27 cellular contexts compared by ENCODE assay signal in genomic region chr6:23559587-23560343, GRCh38.
DNase-seq lines count a peak whose midpoint lies in the region; ATAC-seq, FAIRE-seq and TF ChIP-seq lines count a peak whose summit lies in the region.
"Had no signal": no experiment of that assay in that cellular context is flagged by ENCODE, and none has a peak within 500 bp of the region (broad histone marks: within the 10 kb centered on the region; RNA-seq: fewer than 3 reads in every experiment).

No MANE protein-coding gene starts in this region.

- no peak for FAIRE-seq in HepG2 (lab: Jason Lieb, UNC)
- FAIRE-seq in small intestine (lab: Jason Lieb, UNC), result no peak

- peaks cover 38% of the 10 kb centered on the region for H3K9me3 Mint-ChIP-seq in WTC11
- peaks cover 8% of the 10 kb centered on the region for H3K9me3 Mint-ChIP-seq in activated naive CD8-positive, alpha-beta T cell treated with anti-CD3 and anti-CD28 coated beads, Interleukin-2, amount 50 U/mL, for 24 hours
- H3K9me3 Mint-ChIP-seq in stimulated activated naive CD8-positive, alpha-beta T cell treated with anti-CD3 and anti-CD28 coated beads, Interleukin-15, amount 100 ng/mL, for 72 hours, result peaks cover 10 to 11% of the 10 kb centered on the region in 2 donors

- H3K27ac ChIP-seq in HepG2 (ENCODE audit: extremely low read length, insufficient read depth, low read length) (no peak overlapping the region), small intestine (ENCODE audit: low read depth in 1 of 2, low read length in 1 of 2) (peak overlapping the region in 1 of 2 donors; percentile 57), osteoblast (ENCODE audit: low read depth, low read length) (no peak overlapping the region)
- H3K27ac ChIP-seq: 22Rv1, dorsolateral prefrontal cortex, gastrocnemius medialis, GM23248, tibial nerve, VCaP had no signal

- H3K27ac Mint-ChIP-seq in WTC11, result no peak overlapping the region
- H3K27ac Mint-ChIP-seq in activated naive CD8-positive, alpha-beta T cell treated with anti-CD3 and anti-CD28 coated beads, Interleukin-2, amount 50 U/mL, for 24 hours, result no peak overlapping the region
- H3K27ac Mint-ChIP-seq in stimulated activated naive CD8-positive, alpha-beta T cell treated with anti-CD3 and anti-CD28 coated beads, Interleukin-15, amount 100 ng/mL, for 72 hours, result no peak overlapping the region
- H3K27ac Mint-ChIP-seq: activated naive CD4-positive, alpha-beta T cell treated with anti-CD3 and anti-CD28 coated beads, Interleukin-2, amount 50 U/mL, for 72 hours; activated T-helper 2 cell treated with anti-CD3 and anti-CD28 coated beads, Interferon-gamma antibody, Interleukin-2, Interleukin-4, amounts not matched to agents 10 μg/mL and 5 μg/mL and 100 μg/mL, durations not matched to agents 14 hours and 24 hours and 36 hours; naive thymus-derived CD4-positive, alpha-beta T cell; progenitor cell of endocrine pancreas had no signal

- no peak for TF ChIP-seq POLR2A in HepG2 (IDR thresholded peaks at IDR 0.05; ENCODE audit: insufficient read depth in 1 of 2, low read depth in 2 of 2, low read length in 2 of 2)

- H3K27me3 ChIP-seq in HepG2 (ENCODE audit: control insufficient read depth in 1 of 2, insufficient read depth in 2 of 2, low read length in 2 of 2) (no peaks in the 10 kb centered on the region), small intestine (ENCODE audit: control insufficient read depth in 2 of 2, insufficient read depth in 2 of 2, low read length in 2 of 2) (no peaks in the 10 kb centered on the region), osteoblast (ENCODE audit: insufficient read depth, low read length) (no peaks in the 10 kb centered on the region)
- H3K27me3 ChIP-seq: dorsolateral prefrontal cortex, gastrocnemius medialis, tibial nerve had no signal

- H3K4me3 ChIP-seq in HepG2 (replicated peaks in 1 of 3; ENCODE audit: insufficient read depth in 1 of 3, low read depth in 2 of 3, low read length in 3 of 3), result no peak overlapping the region
- H3K4me3 ChIP-seq in small intestine (ENCODE audit: low read depth in 1 of 2, low read length in 2 of 2), result no peak overlapping the region
- H3K4me3 ChIP-seq in osteoblast (ENCODE audit: insufficient read depth, low read length), result no peak overlapping the region
- H3K4me3 ChIP-seq: dorsolateral prefrontal cortex, gastrocnemius medialis, GM23248, tibial nerve had no signal

- peaks cover 11% of the 10 kb centered on the region for H3K4me1 ChIP-seq in HepG2 (ENCODE audit: insufficient read depth, low read length)
- peaks cover 0 to 3% of the 10 kb centered on the region in 2 donors for H3K4me1 ChIP-seq in small intestine (ENCODE audit: control insufficient read depth in 2 of 2, insufficient read depth in 1 of 2, low read depth in 1 of 2, low read length in 1 of 2)
- H3K4me1 ChIP-seq in osteoblast (ENCODE audit: insufficient read depth, low read length), result no peaks in the 10 kb centered on the region
- H3K4me1 ChIP-seq: gastrocnemius medialis had no signal

- no peaks in the 10 kb centered on the region for H3K27me3 Mint-ChIP-seq in WTC11 (ENCODE audit: low read depth)
- no peaks in the 10 kb centered on the region for H3K27me3 Mint-ChIP-seq in activated naive CD8-positive, alpha-beta T cell treated with anti-CD3 and anti-CD28 coated beads, Interleukin-2, amount 50 U/mL, for 24 hours
- no peaks in the 10 kb centered on the region for H3K27me3 Mint-ChIP-seq in stimulated activated naive CD8-positive, alpha-beta T cell treated with anti-CD3 and anti-CD28 coated beads, Interleukin-15, amount 100 ng/mL, for 72 hours
- H3K27me3 Mint-ChIP-seq: naive thymus-derived CD4-positive, alpha-beta T cell; progenitor cell of endocrine pancreas had no signal

- no peak overlapping the region for H3K4me3 Mint-ChIP-seq in WTC11
- H3K4me3 Mint-ChIP-seq in activated naive CD8-positive, alpha-beta T cell treated with anti-CD3 and anti-CD28 coated beads, Interleukin-2, amount 50 U/mL, for 24 hours, result no peak overlapping the region
- H3K4me3 Mint-ChIP-seq in stimulated activated naive CD8-positive, alpha-beta T cell treated with anti-CD3 and anti-CD28 coated beads, Interleukin-15, amount 100 ng/mL, for 72 hours, result no peak overlapping the region
- H3K4me3 Mint-ChIP-seq: naive thymus-derived CD4-positive, alpha-beta T cell had no signal

- TF ChIP-seq CTCF in WTC11 (IDR thresholded peaks at IDR 0.05) (no peak), HepG2 (CRISPR knock-in tag; IDR thresholded peaks at IDR 0.05) (no peak), osteoblast (IDR thresholded peaks at IDR 0.05; ENCODE audit: extremely low read depth, low read depth, low read length) (no peak)

- H2AFZ ChIP-seq in HepG2 (ENCODE audit: low read length), result no peak overlapping the region
- H2AFZ ChIP-seq in osteoblast (ENCODE audit: low read length), result no peak overlapping the region
- H2AFZ ChIP-seq: GM23248 had no signal

- H3K36me3 ChIP-seq in HepG2 (replicated peaks in 1 of 2; ENCODE audit: control insufficient read depth in 1 of 2, insufficient read depth in 2 of 2, low read length in 2 of 2), result no peaks in the 10 kb centered on the region
- H3K36me3 ChIP-seq in small intestine (ENCODE audit: control insufficient read depth in 2 of 2, insufficient read depth in 2 of 2, low read length in 2 of 2), result no peaks in the 10 kb centered on the region
- H3K36me3 ChIP-seq in osteoblast (ENCODE audit: insufficient read depth, low read length), result no peaks in the 10 kb centered on the region
- H3K36me3 ChIP-seq: gastrocnemius medialis, tibial nerve had no signal

- H3K79me2 ChIP-seq in HepG2 (ENCODE audit: insufficient read depth, low read length), result no peaks in the 10 kb centered on the region
- H3K79me2 ChIP-seq in osteoblast (ENCODE audit: insufficient read depth, low read length), result no peaks in the 10 kb centered on the region

- no peak for ATAC-seq in WTC11
- peak; percentile 73 for ATAC-seq in HepG2
- no peak for ATAC-seq in activated naive CD8-positive, alpha-beta T cell treated with anti-CD3 and anti-CD28 coated beads, Interleukin-2, amount 50 U/mL, for 24 hours
- no peak for ATAC-seq in stimulated activated naive CD8-positive, alpha-beta T cell treated with anti-CD3 and anti-CD28 coated beads, Interleukin-15, amount 100 ng/mL, for 72 hours
- ATAC-seq: activated naive CD4-positive, alpha-beta T cell treated with anti-CD3 and anti-CD28 coated beads, Interleukin-2, amount 50 U/mL, for 72 hours; gastrocnemius medialis; naive thymus-derived CD4-positive, alpha-beta T cell had no signal

- TF ChIP-seq RAD21 in HepG2 (CRISPR knock-in tag; IDR thresholded peaks at IDR 0.05), result no peak

- intact Hi-C loops in HepG2 (cut with micrococcal nuclease; ENCODE audit: unreplicated experiment), result no loop called here

- H3K4me1 Mint-ChIP-seq in WTC11, result peaks cover 12% of the 10 kb centered on the region
- no peaks in the 10 kb centered on the region for H3K4me1 Mint-ChIP-seq in activated naive CD8-positive, alpha-beta T cell treated with anti-CD3 and anti-CD28 coated beads, Interleukin-2, amount 50 U/mL, for 24 hours
- no peaks in the 10 kb centered on the region for H3K4me1 Mint-ChIP-seq in stimulated activated naive CD8-positive, alpha-beta T cell treated with anti-CD3 and anti-CD28 coated beads, Interleukin-15, amount 100 ng/mL, for 72 hours
- H3K4me1 Mint-ChIP-seq: naive thymus-derived CD4-positive, alpha-beta T cell had no signal

- H3K4me2 ChIP-seq in HepG2 (ENCODE audit: low read depth, low read length) (peak overlapping the region; percentile 34), osteoblast (ENCODE audit: insufficient read depth, low read length) (no peak overlapping the region)

- peaks cover 72% of the 10 kb centered on the region for H3K9me3 ChIP-seq in HepG2 (ENCODE audit: low read length)
- H3K9me3 ChIP-seq in small intestine (ENCODE audit: control insufficient read depth, low read depth), result no peaks in the 10 kb centered on the region
- H3K9me3 ChIP-seq in osteoblast (ENCODE audit: low read depth, low read length), result no peaks in the 10 kb centered on the region
- H3K9me3 ChIP-seq: gastrocnemius medialis had no signal

- CTCF ChIA-PET in WTC11 (lab: Charles Lee), result no interaction called here
- CTCF ChIA-PET in HepG2 (lab: Yijun Ruan, JAX; ENCODE audit: low intra/inter-chr PET ratio, low total read pairs), result no interaction called here

- H4K20me1 ChIP-seq in HepG2 (ENCODE audit: insufficient read depth, low read length) (no peaks in the 10 kb centered on the region), osteoblast (ENCODE audit: insufficient read depth, low read length) (no peaks in the 10 kb centered on the region)

- no peak for TF ChIP-seq EP300 in HepG2 (IDR thresholded peaks at IDR 0.05; ENCODE audit: low read depth in 2 of 2, low read length in 2 of 2)
- TF ChIP-seq EP300 in HepG2 (CRISPR knock-in tag; IDR thresholded peaks at IDR 0.05; ENCODE audit: borderline replicate concordance), result no peak

- no peak overlapping the region for H3K9ac ChIP-seq in HepG2 (ENCODE audit: insufficient read depth, low read depth, low read length)
- H3K9ac ChIP-seq: GM23248 had no signal

- BruUV-seq in HepG2 (replicated peaks; lab: Mats Ljungman, UMichigan), result no TSS peak

- H3K36me3 Mint-ChIP-seq in WTC11, result peaks cover 21% of the 10 kb centered on the region
- H3K36me3 Mint-ChIP-seq in activated naive CD8-positive, alpha-beta T cell treated with anti-CD3 and anti-CD28 coated beads, Interleukin-2, amount 50 U/mL, for 24 hours (ENCODE audit: low read depth), result no peaks in the 10 kb centered on the region
- H3K36me3 Mint-ChIP-seq: naive thymus-derived CD4-positive, alpha-beta T cell had no signal

- WGBS in HepG2 (ENCODE audit: low lambda C conversion rate), result 18% methylated on average over 9 of the region's 9 CpGs
- WGBS in small intestine, 3 donors, result 17 to 53% (median 32%) methylated on average over 9 of the region's 9 CpGs

- DNase-seq in DMS 273 (lab: John Stamatoyannopoulos, UW; ENCODE audit: unreplicated experiment), result peak; percentile 15
- no peak for DNase-seq in DMS 273 treated with DMSO at 0.1 percent for 48 hours (lab: John Stamatoyannopoulos, UW)
- no peak for DNase-seq in WTC11 (ENCODE audit: low spot score)
- DNase-seq in HepG2 (ENCODE audit: low spot score), result peak; percentile 45
- DNase-seq in small intestine, result peak; percentile 91
- DNase-seq in activated naive CD8-positive, alpha-beta T cell treated with anti-CD3 and anti-CD28 coated beads, Interleukin-2, amount 50 U/mL, for 24 hours, result no peak
- no peak for DNase-seq in stimulated activated naive CD8-positive, alpha-beta T cell treated with anti-CD3 and anti-CD28 coated beads, Interleukin-15, amount 100 ng/mL, for 72 hours
- no peak for DNase-seq in osteoblast (ENCODE audit: insufficient read length, low spot score, missing footprints)
- DNase-seq: activated CD4-positive, alpha-beta T cell treated with anti-CD3 and anti-CD28 coated beads for 48 hours; C1 segment of cervical spinal cord; DMS53; dorsolateral prefrontal cortex; gastrocnemius medialis; GDM1; GM23248; naive thymus-derived CD4-positive, alpha-beta T cell; NCI-H1105; NCI-H1930; NCI-H526; stimulated activated CD4-positive, alpha-beta T cell treated with anti-CD3 and anti-CD28 coated beads, Interleukin-4, amount 100 ng/mL, for 24 hours; T1000 had no signal

- POLR2A ChIA-PET in WTC11 (lab: Charles Lee) (no interaction called here), HepG2 (lab: Yijun Ruan, JAX) (no interaction called here)

- in situ Hi-C loops in HepG2 (cut with HindIII; ENCODE audit: extremely low pct_ligation_motif_present, low pct_unique_long_range_greater_than_20kb), result no loop called here

TF ChIP-seq in WTC11, 78 proteins besides CTCF, POLR2A, EP300 and RAD21 (continues in another document):
- no peak for TF ChIP-seq MYBL2 (CRISPR knock-in tag; IDR thresholded peaks at IDR 0.05)

TF ChIP-seq in HepG2, 621 proteins besides CTCF, POLR2A, EP300 and RAD21 (continues in another document):
- no peak for TF ChIP-seq RBFOX2 (IDR thresholded peaks at IDR 0.05; ENCODE audit: low read depth, low read length)

Comparison
In these comparisons a context has a peak if more than half of its experiments do, and no peak if none do; other contexts are left out.
1. DNase-seq: peak in DMS 273 (single experiment), HepG2 (single experiment) and small intestine (single experiment); none in DMS 273 treated with DMSO at 0.1 percent for 48 hours (single experiment), WTC11 (single experiment), activated naive CD8-positive, alpha-beta T cell treated with anti-CD3 and anti-CD28 coated beads, Interleukin-2, amount 50 U/mL, for 24 hours (single experiment), stimulated activated naive CD8-positive, alpha-beta T cell treated with anti-CD3 and anti-CD28 coated beads, Interleukin-15, amount 100 ng/mL, for 72 hours (0 of 2) and osteoblast (single experiment).